In genomic region chr9:36190388-36191289, GRCh38 we compare ENCODE assay signal across 8 cellular contexts. TPM values are rescaled to one million over a fixed set of nuclear protein-coding genes. Genes with fewer than 3 reads are reported as not detected.
A peak's percentile ranks its signal among the peaks of the same experiment; 100 is the strongest.
DNase-seq lines count a peak whose midpoint lies in the region; ATAC-seq and TF ChIP-seq lines count a peak whose summit lies in the region.

Gene CLTA (plus strand): TSS chr9:36190921. CDS start chr9:36191057, 136 bp downstream.

- peak; percentile 100 for DNase-seq in G401 (ENCODE audit: low spot score)
- peak; percentile 98 for DNase-seq in H7
- peak; percentile 91 for DNase-seq in activated T-helper 9 cell treated with anti-CD3 and anti-CD28 coated beads, Interleukin-2, amount 50 U/mL, for 16 hours (ENCODE audit: low read depth)
- peak; percentile 99 for DNase-seq in fibroblast of peridontal ligament (ENCODE audit: extremely low read depth)
- peak; percentile 88 for DNase-seq in natural killer cell
- peak; percentile 96 for DNase-seq in stimulated activated naive CD4-positive, alpha-beta T cell treated with Interleukin-2 at 50 U/mL for 16 hours (lab: John Stamatoyannopoulos, UW)

- peak within 1 kb of the TSS; percentile 84 to 91 for H3K27ac Mint-ChIP-seq in natural killer cell

- H3K9me2 ChIP-seq in Loucy (replicated peaks; ENCODE audit: low read depth, low read length), result no peaks in the 10 kb centered on the region

- H3K36me3 ChIP-seq in H7 (replicated peaks; ENCODE audit: control insufficient read depth, insufficient read depth, low read length) (no peaks in the 10 kb centered on the region), Loucy (ENCODE audit: insufficient read depth, low read length) (no peaks in the 10 kb centered on the region)

- H3K4me3 ChIP-seq in H7 (ENCODE audit: insufficient read depth, low read depth, low read length) (peak within 1 kb of the TSS; percentile 90), Loucy (ENCODE audit: low read length, poor library complexity, severe bottlenecking) (peak within 1 kb of the TSS; percentile 96)

- no peaks in the 10 kb centered on the region for H3K27me3 Mint-ChIP-seq in natural killer cell (ENCODE audit: low read depth in 2 of 2)

- peak; percentile 70 for TF ChIP-seq CTCF in Loucy (conservative IDR thresholded peaks at IDR 0.05; ENCODE audit: low read length)
- TF ChIP-seq CTCF in natural killer cell (IDR thresholded peaks at IDR 0.05), result peak; percentile 44

- H3K36me3 Mint-ChIP-seq in natural killer cell, result peaks cover 9% of the 10 kb centered on the region

- peaks cover 44% of the 10 kb centered on the region for H4K20me1 ChIP-seq in Loucy (ENCODE audit: insufficient read depth, low read length, poor library complexity, severe bottlenecking)

- peaks cover 62 to 74% of the 10 kb centered on the region in 2 donors for H3K4me1 Mint-ChIP-seq in natural killer cell

- peak within 1 kb of the TSS; percentile 96 for H3K9ac ChIP-seq in Loucy (ENCODE audit: low read depth, low read length, poor library complexity, severe bottlenecking)

- H3K9me3 Mint-ChIP-seq in natural killer cell, result no peaks in the 10 kb centered on the region

- no peaks in the 10 kb centered on the region for H3F3A ChIP-seq in Loucy (ENCODE audit: low read depth)

- peak within 1 kb of the TSS; percentile 98 for H3K4me2 ChIP-seq in Loucy (ENCODE audit: low read depth, low read length, poor library complexity, severe bottlenecking)

- no peaks in the 10 kb centered on the region for H3K9me3 ChIP-seq in Loucy (ENCODE audit: insufficient read depth, low read depth, low read length)

- H3K4me3 Mint-ChIP-seq in natural killer cell, result peak within 1 kb of the TSS; percentile 98

- TF ChIP-seq POLR2A in Raji (IDR thresholded peaks at IDR 0.05; ENCODE audit: insufficient read depth, low read depth, low read length), result peak; percentile 98

- intact Hi-C loops in natural killer cell (cut with micrococcal nuclease), result loop anchor here (1.0 to 2.0 kb wide), 4 partner anchors 38 to 87 kb away; partner anchors contain the start of gene GNE

- peak within 1 kb of the TSS; percentile 75 for H2AFZ ChIP-seq in Loucy (ENCODE audit: low read length)

- no peaks in the 10 kb centered on the region for H3K27me3 ChIP-seq in H7 (ENCODE audit: control insufficient read depth, insufficient read depth, low read length)
- no peaks in the 10 kb centered on the region for H3K27me3 ChIP-seq in Loucy (ENCODE audit: insufficient read depth, low read length, poor library complexity, severe bottlenecking)

- ATAC-seq in natural killer cell, result peak; percentile 93 to 98 (median 97)

- peaks cover 49% of the 10 kb centered on the region for H3K79me2 ChIP-seq in Loucy (ENCODE audit: insufficient read depth, low read length)

- peaks cover 40% of the 10 kb centered on the region for H3K4me1 ChIP-seq in Loucy (ENCODE audit: insufficient read depth, low read length, poor library complexity, severe bottlenecking)

- in situ Hi-C loops in G401 (cut with HindIII; ENCODE audit: low sequenced_read_pairs), result no loop called here

RNA-seq across cellular contexts. Expression of gene CLTA, which starts in this region (rescaled TPM):
- total RNA-seq in G401 (2014; rRNA removed; shearing (Covaris generic)), result 630 and 665 TPM in 2 replicates
- total RNA-seq in H7 (2014; rRNA removed; shearing (Covaris generic)), result 222 TPM in 2 replicates
- total RNA-seq in natural killer cell, result 10 to 100 TPM; 49.4 to 62.0 (median 52.6) TPM

Comparison
In these comparisons a context has a peak if more than half of its experiments do, and no peak if none do; other contexts are left out.
1. Peak in every context shown above with its lines: DNase-seq, ATAC-seq and H3K4me3 ChIP-seq.